16 cellular contexts compared by ENCODE assay signal in the genomic region with DNA sequence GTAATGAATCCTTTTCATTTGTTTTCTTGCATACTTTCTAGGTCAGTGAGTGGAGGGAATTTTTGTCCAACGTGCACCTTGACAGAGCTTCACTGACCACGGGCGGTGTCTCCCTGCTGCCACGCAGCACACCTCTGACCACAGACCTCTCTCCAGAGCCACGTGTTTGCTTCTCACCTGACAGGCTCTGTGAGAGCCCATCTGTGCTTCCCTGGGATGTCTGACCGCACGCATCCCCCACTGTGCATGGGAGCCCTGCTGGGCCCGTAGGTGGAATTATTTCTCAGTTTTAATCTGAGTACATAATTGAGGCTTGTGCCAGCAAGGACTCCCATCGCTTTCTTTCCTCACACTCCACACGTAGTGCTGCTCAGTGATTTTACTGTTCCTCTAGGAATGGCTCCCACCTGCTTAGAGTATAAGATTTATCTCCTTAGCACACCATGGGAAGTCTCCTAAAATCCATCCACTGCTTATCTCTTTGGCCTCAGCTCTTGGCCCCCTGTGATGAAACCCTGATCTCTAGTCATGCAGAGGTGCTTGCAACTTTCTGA.
DNase-seq lines count a peak whose midpoint lies in the region; TF ChIP-seq lines count a peak whose summit lies in the region.
"Had no signal": no experiment of that assay in that cellular context is flagged by ENCODE, and none has a peak within 500 bp of the region (broad histone marks: within the 10 kb centered on the region; RNA-seq: fewer than 3 reads in every experiment).

No MANE protein-coding gene starts in this region.

- TF ChIP-seq CTCF in VCaP (conservative IDR thresholded peaks at IDR 0.05), result no peak

- no peaks in the 10 kb centered on the region for H3K4me1 ChIP-seq in neuronal stem cell (ENCODE audit: control insufficient read depth in 2 of 2, insufficient read depth in 1 of 2, low read depth in 1 of 2, low read length in 2 of 2)
- H3K4me1 ChIP-seq: Caco-2, Peyer's patch had no signal

- peak overlapping the region; percentile 2 for H3K18ac ChIP-seq in neuronal stem cell (ENCODE audit: low read length)

- no peak overlapping the region for H3K23ac ChIP-seq in neuronal stem cell (ENCODE audit: low read depth, low read length, poor library complexity)

- no peak overlapping the region for H4K8ac ChIP-seq in neuronal stem cell (ENCODE audit: low read depth, low read length)

- H3K4ac ChIP-seq in neuronal stem cell (ENCODE audit: low read length), result no peak overlapping the region

- H2BK5ac ChIP-seq in neuronal stem cell (ENCODE audit: low read length), result no peak overlapping the region

- no peaks in the 10 kb centered on the region for H3K79me1 ChIP-seq in neuronal stem cell (ENCODE audit: low read depth, low read length)

- no peak overlapping the region for H2AFZ ChIP-seq in neuronal stem cell (ENCODE audit: low read length)

- no peaks in the 10 kb centered on the region for H3K27me3 ChIP-seq in neuronal stem cell (ENCODE audit: control insufficient read depth in 3 of 3, insufficient read depth in 3 of 3, low read depth in 1 of 3, low read length in 3 of 3)
- H3K27me3 ChIP-seq: Peyer's patch had no signal

- H3K27ac ChIP-seq in VCaP (peak overlapping the region; percentile 91), neuronal stem cell (replicated peaks; ENCODE audit: low read length) (no peak overlapping the region)
- H3K27ac ChIP-seq: Peyer's patch, SK-N-MC had no signal

- no peak overlapping the region for H3K4me3 ChIP-seq in neuronal stem cell (ENCODE audit: low read length in 2 of 2)
- H3K4me3 ChIP-seq: Peyer's patch, SK-N-MC had no signal

- no peak overlapping the region for H3K4me2 ChIP-seq in neuronal stem cell (ENCODE audit: insufficient read depth, low read length, poor library complexity, severe bottlenecking)

- no peaks in the 10 kb centered on the region for H3K36me3 ChIP-seq in neuronal stem cell (replicated peaks in 1 of 2; ENCODE audit: control insufficient read depth in 2 of 2, insufficient read depth in 2 of 2, low read length in 2 of 2)
- H3K36me3 ChIP-seq: Peyer's patch had no signal

- WGBS in neuronal stem cell (ENCODE audit: extremely low coverage in 2 of 2, insufficient read length in 2 of 2, insufficient replicate concordance in 1 of 2), 2 donors, result no CpG with 5 or more reads among the region's 10 CpGs

- no peaks in the 10 kb centered on the region for H3K9me3 ChIP-seq in neuronal stem cell (replicated peaks in 1 of 2; ENCODE audit: control insufficient read depth in 2 of 2, insufficient read depth in 1 of 2, low read depth in 1 of 2, low read length in 2 of 2)
- H3K9me3 ChIP-seq: Caco-2, Peyer's patch had no signal

- H2BK12ac ChIP-seq in neuronal stem cell (ENCODE audit: low read length), result no peak overlapping the region

- H3K9ac ChIP-seq in neuronal stem cell (ENCODE audit: low read depth, low read length, poor library complexity), result no peak overlapping the region

- no peak overlapping the region for H2AK5ac ChIP-seq in neuronal stem cell (ENCODE audit: low read depth, low read length)

- H4K91ac ChIP-seq in neuronal stem cell (ENCODE audit: low read depth, low read length, poor library complexity), result no peak overlapping the region

- H2BK120ac ChIP-seq in neuronal stem cell (ENCODE audit: low read depth, low read length), result no peak overlapping the region

- H3K14ac ChIP-seq in neuronal stem cell (ENCODE audit: low read length), result no peak overlapping the region

- peak; percentile 25 to 69 (median 26) for DNase-seq in NCI-H1417 (lab: John Stamatoyannopoulos, UW)
- no peak for DNase-seq in NCI-H1417 treated with DMSO at 0.1 percent for 48 hours (lab: John Stamatoyannopoulos, UW)
- peak; percentile 66 for DNase-seq in NCI-H146 treated with DMSO at 0.1 percent for 48 hours (lab: John Stamatoyannopoulos, UW; ENCODE audit: unreplicated experiment)
- DNase-seq in neuronal stem cell (ENCODE audit: low spot score), result no peak
- DNase-seq in GM19240 (ENCODE audit: insufficient read length, low spot score), result no peak
- no peak for DNase-seq in inferior parietal cortex (ENCODE audit: extremely low spot score)
- no peak for DNase-seq in UCSD-AML1 (lab: John Stamatoyannopoulos, UW; ENCODE audit: unreplicated experiment)
- DNase-seq: 8988T; Caco-2; CD4-positive, CD25-positive, alpha-beta regulatory T cell; H7; KG1; NCI-H2029 treated with DMSO at 0.1 percent for 48 hours; Peyer's patch had no signal

- no peak overlapping the region for H2BK15ac ChIP-seq in neuronal stem cell (ENCODE audit: low read length)

Comparison
In these comparisons a context has a peak if more than half of its experiments do, and no peak if none do; other contexts are left out.
1. DNase-seq: peak in NCI-H1417 (3 of 3) and NCI-H146 treated with DMSO at 0.1 percent for 48 hours (single experiment); none in NCI-H1417 treated with DMSO at 0.1 percent for 48 hours (single experiment), neuronal stem cell (single experiment), GM19240 (single experiment), inferior parietal cortex (single experiment) and UCSD-AML1 (single experiment).